14 cellular contexts compared by ENCODE assay signal in genomic region chr6:154243793-154244768, GRCh38.
DNase-seq lines count a peak whose midpoint lies in the region; ATAC-seq and TF ChIP-seq lines count a peak whose summit lies in the region.
"Had no signal": no experiment of that assay in that cellular context is flagged by ENCODE, and none has a peak within 500 bp of the region (broad histone marks: within the 10 kb centered on the region; RNA-seq: fewer than 3 reads in every experiment).

No MANE protein-coding gene starts in this region.

- H3K4me3 ChIP-seq in upper lobe of right lung (peak overlapping the region; percentile 39), PC-3 (ENCODE audit: low read length) (no peak overlapping the region)
- H3K4me3 ChIP-seq: adrenal gland, HAP-1, sigmoid colon had no signal

- H3K27ac Mint-ChIP-seq in activated CD4-positive, alpha-beta memory T cell treated with anti-CD3 and anti-CD28 coated beads for 36 hours = peak overlapping the region; percentile 79

- no peak for DNase-seq in Right ventricle myocardium superior
- no peak for DNase-seq in left cardiac atrium
- DNase-seq in activated CD4-positive, alpha-beta memory T cell treated with anti-CD3 and anti-CD28 coated beads for 36 hours = no peak
- DNase-seq in upper lobe of right lung = no peak
- no peak for DNase-seq in hippocampal formation (lab: John Stamatoyannopoulos, UW)
- no peak for DNase-seq in PC-3
- DNase-seq: adrenal gland, KBM-7, NCI-H2171 treated with DMSO at 0.1 percent for 48 hours, sigmoid colon had no signal

- no peaks in the 10 kb centered on the region for H3K9me3 Mint-ChIP-seq in activated CD4-positive, alpha-beta memory T cell treated with anti-CD3 and anti-CD28 coated beads for 36 hours

- CTCF ChIA-PET in activated CD4-positive, alpha-beta memory T cell treated with anti-CD3 and anti-CD28 coated beads for 36 hours (lab: Charles Lee) = interaction anchor here (1.0 to 1.8 kb wide), 4 partner anchors 11 to 87 kb away, joined by 3 to 5 read pairs (median 4); no protein-coding TSS in a partner anchor
- CTCF ChIA-PET in PC-3 (lab: Charles Lee) = no interaction called here

- peak overlapping the region; percentile 87 for H3K4me3 Mint-ChIP-seq in activated CD4-positive, alpha-beta memory T cell treated with anti-CD3 and anti-CD28 coated beads for 36 hours

- TF ChIP-seq CTCF in upper lobe of right lung (IDR thresholded peaks at IDR 0.05) = no peak
- TF ChIP-seq CTCF in PC-3 (conservative IDR thresholded peaks at IDR 0.05; ENCODE audit: low read depth, low read length) = no peak

- H3K36me3 ChIP-seq in upper lobe of right lung = no peaks in the 10 kb centered on the region
- no peaks in the 10 kb centered on the region for H3K36me3 ChIP-seq in PC-3 (ENCODE audit: low read depth, low read length)
- H3K36me3 ChIP-seq: adrenal gland, HAP-1, sigmoid colon had no signal

- no peak overlapping the region for H3K9ac ChIP-seq in PC-3 (ENCODE audit: low read length)

- ATAC-seq in Right ventricle myocardium superior (ENCODE audit: poor library complexity) (peak; percentile 46), left cardiac atrium (no peak), esophagus mucosa (peak; percentile 81), upper lobe of right lung (peak; percentile 31), SK-N-SH treated with all-trans-retinoic acid at 6 μM for 48 hours (no peak), PC-3 (no peak)

- H3K36me3 Mint-ChIP-seq in activated CD4-positive, alpha-beta memory T cell treated with anti-CD3 and anti-CD28 coated beads for 36 hours = peaks cover 16% of the 10 kb centered on the region

- intact Hi-C loops in Right ventricle myocardium superior (cut with DNase I) (no loop called here), left cardiac atrium (cut with DNase I) (no loop called here), upper lobe of right lung (cut with DNase I) (no loop called here), PC-3 (cut with micrococcal nuclease) (no loop called here)
- intact Hi-C loops in activated CD4-positive, alpha-beta memory T cell treated with anti-CD3 and anti-CD28 coated beads for 36 hours (cut with micrococcal nuclease) = loop anchor here (5.0 to 10.0 kb wide), 3 partner anchors 363 to 1171 kb away; partner anchors contain the start of gene TFB1M

- POLR2A ChIA-PET in activated CD4-positive, alpha-beta memory T cell treated with anti-CD3 and anti-CD28 coated beads for 36 hours (lab: Charles Lee) = interaction anchor here (1.7 to 2.9 kb wide), 2 partner anchors 10 to 12 kb away, joined by 10 to 16 read pairs; no protein-coding TSS in a partner anchor
- POLR2A ChIA-PET in PC-3 (lab: Charles Lee; ENCODE audit: unreplicated experiment) = no interaction called here

- H3K9me3 ChIP-seq in upper lobe of right lung (no peaks in the 10 kb centered on the region), PC-3 (ENCODE audit: low read length) (no peaks in the 10 kb centered on the region)
- H3K9me3 ChIP-seq: adrenal gland, HAP-1, sigmoid colon had no signal

- no peaks in the 10 kb centered on the region for H3K9me2 ChIP-seq in PC-3 (replicated peaks; ENCODE audit: low read length)

- H3K4me1 Mint-ChIP-seq in activated CD4-positive, alpha-beta memory T cell treated with anti-CD3 and anti-CD28 coated beads for 36 hours (ENCODE audit: low read depth) = peaks cover 74% of the 10 kb centered on the region

- peak overlapping the region; percentile 39 for H3K27ac ChIP-seq in upper lobe of right lung
- H3K27ac ChIP-seq in PC-3 (ENCODE audit: low read length) = no peak overlapping the region
- H3K27ac ChIP-seq: adrenal gland, C4-2B, sigmoid colon had no signal

- BruUV-seq in PC-3 (replicated peaks; lab: Mats Ljungman, UMichigan) = no TSS peak

- H3K4me2 ChIP-seq in PC-3 (ENCODE audit: low read length) = no peak overlapping the region

- H3K27me3 ChIP-seq in upper lobe of right lung = no peaks in the 10 kb centered on the region
- peaks cover 20% of the 10 kb centered on the region; the same call in 1 of the 2 replicates for H3K27me3 ChIP-seq in PC-3 (ENCODE audit: low read length)
- H3K27me3 ChIP-seq: adrenal gland, sigmoid colon had no signal

- no peaks in the 10 kb centered on the region for H3K79me2 ChIP-seq in PC-3 (ENCODE audit: low read length)

- H3K4me1 ChIP-seq in upper lobe of right lung = no peaks in the 10 kb centered on the region
- H3K4me1 ChIP-seq in PC-3 (ENCODE audit: insufficient read depth, low read length) = no peaks in the 10 kb centered on the region
- H3K4me1 ChIP-seq: adrenal gland, sigmoid colon had no signal

- no peaks in the 10 kb centered on the region for H3K27me3 Mint-ChIP-seq in activated CD4-positive, alpha-beta memory T cell treated with anti-CD3 and anti-CD28 coated beads for 36 hours

- no peaks in the 10 kb centered on the region for H3F3A ChIP-seq in PC-3 (ENCODE audit: low read length, unreplicated experiment)

- no peak overlapping the region for H2AFZ ChIP-seq in PC-3 (ENCODE audit: low read length)

- no peaks in the 10 kb centered on the region for H4K20me1 ChIP-seq in PC-3 (ENCODE audit: low read length)

TF ChIP-seq in SK-N-SH treated with all-trans-retinoic acid at 6 μM for 48 hours, 23 proteins besides CTCF, POLR2A, EP300 and RAD21:
- no peak for TF ChIP-seq TOX (CRISPR knock-in tag; IDR thresholded peaks at IDR 0.05; ENCODE audit: borderline replicate concordance)
- TF ChIP-seq CREB5 (CRISPR knock-in tag; IDR thresholded peaks at IDR 0.05; ENCODE audit: low read depth) = no peak
- no peak for TF ChIP-seq OSR1 (CRISPR knock-in tag; IDR thresholded peaks at IDR 0.05)
- TF ChIP-seq PPARA (CRISPR knock-in tag; IDR thresholded peaks at IDR 0.05; ENCODE audit: borderline replicate concordance) = no peak
- TF ChIP-seq TSHZ2 (CRISPR knock-in tag; IDR thresholded peaks at IDR 0.05) = no peak
- no peak for TF ChIP-seq ZFP3 (CRISPR knock-in tag; IDR thresholded peaks at IDR 0.05)
- TF ChIP-seq SNAI2 (CRISPR knock-in tag; IDR thresholded peaks at IDR 0.05) = no peak
- no peak for TF ChIP-seq ARNTL (CRISPR knock-in tag; IDR thresholded peaks at IDR 0.05; ENCODE audit: borderline replicate concordance, low read depth)
- TF ChIP-seq ZFP30 (CRISPR knock-in tag; IDR thresholded peaks at IDR 0.05) = no peak
- TF ChIP-seq ZNF70 (CRISPR knock-in tag; IDR thresholded peaks at IDR 0.05) = no peak
- TF ChIP-seq ZNF8 (CRISPR knock-in tag; IDR thresholded peaks at IDR 0.05) = no peak
- no peak for TF ChIP-seq RARB (CRISPR knock-in tag; IDR thresholded peaks at IDR 0.05)
- no peak for TF ChIP-seq ZC3H10 (CRISPR knock-in tag; IDR thresholded peaks at IDR 0.05)
- no peak for TF ChIP-seq BACH2 (CRISPR knock-in tag; IDR thresholded peaks at IDR 0.05; ENCODE audit: borderline replicate concordance)

Comparison
In these comparisons a context has a peak if more than half of its experiments do, and no peak if none do; other contexts are left out.
1. ATAC-seq: peak in Right ventricle myocardium superior (single experiment), esophagus mucosa (single experiment) and upper lobe of right lung (single experiment); none in left cardiac atrium (0 of 2), SK-N-SH treated with all-trans-retinoic acid at 6 μM for 48 hours (single experiment) and PC-3 (single experiment).